1 cellular context compared by ENCODE assay signal in genomic region chrX:69096963-69097362, GRCh38.
TF ChIP-seq lines count a peak whose summit lies in the region.

No MANE protein-coding gene starts in this region.

TF ChIP-seq in K562, 482 proteins besides CTCF, POLR2A, EP300 and RAD21:
- TF ChIP-seq, protein P1, sequence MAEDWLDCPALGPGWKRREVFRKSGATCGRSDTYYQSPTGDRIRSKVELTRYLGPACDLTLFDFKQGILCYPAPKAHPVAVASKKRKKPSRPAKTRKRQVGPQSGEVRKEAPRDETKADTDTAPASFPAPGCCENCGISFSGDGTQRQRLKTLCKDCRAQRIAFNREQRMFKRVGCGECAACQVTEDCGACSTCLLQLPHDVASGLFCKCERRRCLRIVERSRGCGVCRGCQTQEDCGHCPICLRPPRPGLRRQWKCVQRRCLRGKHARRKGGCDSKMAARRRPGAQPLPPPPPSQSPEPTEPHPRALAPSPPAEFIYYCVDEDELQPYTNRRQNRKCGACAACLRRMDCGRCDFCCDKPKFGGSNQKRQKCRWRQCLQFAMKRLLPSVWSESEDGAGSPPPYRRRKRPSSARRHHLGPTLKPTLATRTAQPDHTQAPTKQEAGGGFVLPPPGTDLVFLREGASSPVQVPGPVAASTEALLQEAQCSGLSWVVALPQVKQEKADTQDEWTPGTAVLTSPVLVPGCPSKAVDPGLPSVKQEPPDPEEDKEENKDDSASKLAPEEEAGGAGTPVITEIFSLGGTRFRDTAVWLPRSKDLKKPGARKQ (CRISPR knock-in tag; IDR thresholded peaks at IDR 0.05) = no peak
- TF ChIP-seq KAT2B (IDR thresholded peaks at IDR 0.05; ENCODE audit: low read depth, low read length) = no peak
- TF ChIP-seq NONO (IDR thresholded peaks at IDR 0.05; ENCODE audit: low read depth in 2 of 2, low read length in 1 of 2) = no peak
- no peak for TF ChIP-seq HDAC2 (IDR thresholded peaks at IDR 0.05)
